In genomic region chr15:88897142-88897455, GRCh38 we compare ENCODE assay signal across 10 cellular contexts. TPM values are rescaled to one million over a fixed set of nuclear protein-coding genes. Genes with fewer than 3 reads are reported as not detected.
DNase-seq lines count a peak whose midpoint lies in the region; FAIRE-seq and TF ChIP-seq lines count a peak whose summit lies in the region.
"Had no signal": no experiment of that assay in that cellular context is flagged by ENCODE, and none has a peak within 500 bp of the region (broad histone marks: within the 10 kb centered on the region; RNA-seq: fewer than 3 reads in every experiment).

No MANE protein-coding gene starts in this region.

- no peak overlapping the region for H3K9ac ChIP-seq in KMS-11

- H3K79me2 ChIP-seq in KMS-11 (ENCODE audit: insufficient read depth, low read depth) = no peaks in the 10 kb centered on the region

- H3K4me1 ChIP-seq in KMS-11 (ENCODE audit: low read depth, poor library complexity, severe bottlenecking) (peaks cover 9% of the 10 kb centered on the region), prostate gland (replicated peaks) (no peaks in the 10 kb centered on the region), Peyer's patch (peaks cover 0 to 23% (median 20%) of the 10 kb centered on the region in 4 donors)

- TF ChIP-seq POLR2A in prostate gland (IDR thresholded peaks at IDR 0.05) (no peak), Peyer's patch (IDR thresholded peaks at IDR 0.05) (no peak)

- WGBS in prostate gland = 7% methylated on average over 8 of the region's 8 CpGs

- FAIRE-seq in urothelium cell line (lab: Jason Lieb, UNC) = no peak
- FAIRE-seq: frontal cortex had no signal

- no peaks in the 10 kb centered on the region for H4K20me1 ChIP-seq in KMS-11 (ENCODE audit: insufficient read depth)

- no peaks in the 10 kb centered on the region for H3K36me3 ChIP-seq in KMS-11 (ENCODE audit: insufficient read depth)
- H3K36me3 ChIP-seq in prostate gland = no peaks in the 10 kb centered on the region
- H3K36me3 ChIP-seq in Peyer's patch = no peaks in the 10 kb centered on the region

- H2AFZ ChIP-seq in KMS-11 (ENCODE audit: low read depth) = no peak overlapping the region

- intact Hi-C loops in prostate gland (cut with DNase I) = loop anchor here (5.0 to 10.0 kb wide), 3 partner anchors 270 to 430 kb away; partner anchors contain the start of genes MRPL46 and MRPS11

- H3K27me3 ChIP-seq in KMS-11 (ENCODE audit: insufficient read depth, low read depth) = no peaks in the 10 kb centered on the region
- H3K27me3 ChIP-seq in prostate gland (replicated peaks; ENCODE audit: insufficient read depth) = no peaks in the 10 kb centered on the region
- peaks cover 0 to 6% of the 10 kb centered on the region in 2 donors for H3K27me3 ChIP-seq in Peyer's patch

- H3K4me3 ChIP-seq in KMS-11 (IDR thresholded peaks at IDR 0.05; ENCODE audit: insufficient read depth, low read depth, low read length) (no peak overlapping the region), prostate gland (no peak overlapping the region), Peyer's patch (no peak overlapping the region)

- peak overlapping the region; percentile 18; the same call in 1 of the 2 replicates for H3K4me2 ChIP-seq in KMS-11

- peak; percentile 51 for DNase-seq in epidermal melanocyte (ENCODE audit: insufficient read length, low spot score)
- DNase-seq in prostate gland (ENCODE audit: low spot score) = no peak
- DNase-seq in Peyer's patch = no peak
- no peak for DNase-seq in NK-92 treated with Interleukin-12 subunit alpha and Interleukin-12 subunit beta, amount 100 ng/mL, for 24 hours (lab: John Stamatoyannopoulos, UW)
- no peak for DNase-seq in urothelium cell line (ENCODE audit: low spot score)
- no peak for DNase-seq in SIG-M5 treated with dmso at 0.1 percent for 504 hours (lab: John Stamatoyannopoulos, UW; ENCODE audit: unreplicated experiment)
- DNase-seq: NCI-H187 treated with DMSO at 0.1 percent for 48 hours had no signal

- H3K9me3 ChIP-seq in prostate gland (no peaks in the 10 kb centered on the region), Peyer's patch (no peaks in the 10 kb centered on the region)

- peak overlapping the region; percentile 15; the same call in 1 of the 2 replicates for H3K27ac ChIP-seq in C4-2B
- no peak overlapping the region for H3K27ac ChIP-seq in KMS-11
- peak overlapping the region; percentile 43 to 48 for H3K27ac ChIP-seq in prostate gland
- H3K27ac ChIP-seq in Peyer's patch = peak overlapping the region in 1 of 4 donors; percentile 26

- TF ChIP-seq CTCF in C4-2B (conservative IDR thresholded peaks at IDR 0.05) = no peak
- no peak for TF ChIP-seq CTCF in KMS-11 (conservative IDR thresholded peaks at IDR 0.05; ENCODE audit: low read depth, low read length)
- no peak for TF ChIP-seq CTCF in prostate gland (IDR thresholded peaks at IDR 0.05)
- TF ChIP-seq CTCF in Peyer's patch (IDR thresholded peaks at IDR 0.05) = no peak

RNA-seq across cellular contexts. Expression of gene HAPLN3, which starts 1.8 kb away (rescaled TPM):
- total RNA-seq in prostate gland (1 to 10 TPM; 2.7 to 5.6 TPM), Peyer's patch (10 to 100 TPM in 1 of 4 donors, 1 to 10 TPM in 3; 3.7 to 21.5 (median 5.6) TPM)

RNA-seq across cellular contexts. Expression of gene MFGE8, which starts 16.1 kb away (rescaled TPM):
- total RNA-seq in prostate gland (100 to 1,000 TPM in 1 of 2 donors, 10 to 100 TPM in 1; 63.1 to 263 TPM), Peyer's patch (100 to 1,000 TPM in 1 of 4 donors, 10 to 100 TPM in 3; 51.8 to 156 (median 78.3) TPM)
